Comparison of ENCODE assay signal across 8 cellular contexts in genomic region chr1:247639381-247639981, GRCh38. TPM values are rescaled to one million over a fixed set of nuclear protein-coding genes. Genes with fewer than 3 reads are reported as not detected.
DNase-seq lines count a peak whose midpoint lies in the region; ATAC-seq and TF ChIP-seq lines count a peak whose summit lies in the region.
"Had no signal": no experiment of that assay in that cellular context is flagged by ENCODE, and none has a peak within 500 bp of the region (broad histone marks: within the 10 kb centered on the region; RNA-seq: fewer than 3 reads in every experiment).

No MANE protein-coding gene starts in this region.

- H3K27me3 Mint-ChIP-seq in HFFc6 (ENCODE audit: insufficient read depth): no peaks in the 10 kb centered on the region; the same call in none of the 2 replicates

- no peaks in the 10 kb centered on the region for H3K36me3 ChIP-seq in PC-3 (ENCODE audit: low read depth, low read length)

- TF ChIP-seq CTCF in PC-3 (conservative IDR thresholded peaks at IDR 0.05; ENCODE audit: low read depth, low read length): no peak
- TF ChIP-seq CTCF in astrocyte of the spinal cord (IDR thresholded peaks at IDR 0.05; ENCODE audit: low read depth, low read length): no peak
- no peak for TF ChIP-seq CTCF in HFFc6 (IDR thresholded peaks at IDR 0.05)

- no peak overlapping the region for H3K27ac Mint-ChIP-seq in HFFc6
- H3K27ac Mint-ChIP-seq: IgD-negative memory B cell had no signal

- peak overlapping the region; percentile 88 for H3K4me2 ChIP-seq in PC-3 (ENCODE audit: low read length)

- H3K9ac ChIP-seq in PC-3 (ENCODE audit: low read length): peak overlapping the region; percentile 79

- no peak overlapping the region for H3K4me3 Mint-ChIP-seq in HFFc6

- H3K9me3 ChIP-seq in PC-3 (ENCODE audit: low read length): no peaks in the 10 kb centered on the region

- POLR2A ChIA-PET in PC-3 (lab: Charles Lee; ENCODE audit: unreplicated experiment): no interaction called here

- intact Hi-C loops in PC-3 (cut with micrococcal nuclease): loop anchor here (1.0 kb wide), 2 partner anchors 63 to 110 kb away; no protein-coding TSS in a partner anchor

- peaks cover 12% of the 10 kb centered on the region; the same call in 1 of the 2 replicates for H3K4me1 Mint-ChIP-seq in HFFc6 (ENCODE audit: low read depth)

- TSS peak; percentile 71 for BruUV-seq in PC-3 (replicated peaks; lab: Mats Ljungman, UMichigan)

- CTCF ChIA-PET in PC-3 (lab: Charles Lee): interaction anchor here (0.5 kb wide), 1 partner anchor 219 kb away, joined by 5 read pairs; no protein-coding TSS in a partner anchor

- H3K9me3 Mint-ChIP-seq in HFFc6: peaks cover 43% of the 10 kb centered on the region

- peak overlapping the region; percentile 69 for H3K4me3 ChIP-seq in PC-3 (ENCODE audit: low read length)
- H3K4me3 ChIP-seq in astrocyte of the spinal cord (ENCODE audit: low read depth, low read length): no peak overlapping the region

- H3F3A ChIP-seq in PC-3 (ENCODE audit: low read length, unreplicated experiment): no peaks in the 10 kb centered on the region

- no peaks in the 10 kb centered on the region for H3K9me2 ChIP-seq in PC-3 (replicated peaks; ENCODE audit: low read length)

- H2AFZ ChIP-seq in PC-3 (ENCODE audit: low read length): peak overlapping the region; percentile 94

- peaks cover 26% of the 10 kb centered on the region for H3K4me1 ChIP-seq in PC-3 (ENCODE audit: insufficient read depth, low read length)

- H3K27ac ChIP-seq in PC-3 (ENCODE audit: low read length): peak overlapping the region; percentile 86

- H3K79me2 ChIP-seq in PC-3 (ENCODE audit: low read length): no peaks in the 10 kb centered on the region

- ATAC-seq in PC-3: peak; percentile 99
- no peak for ATAC-seq in GM19467 (IDR thresholded peaks at IDR 0.05; ENCODE audit: unreplicated experiment)

- in situ Hi-C loops in astrocyte of the spinal cord (cut with HindIII; ENCODE audit: low sequenced_read_pairs): no loop called here

- H3K27me3 ChIP-seq in PC-3 (ENCODE audit: low read length): peaks cover 9% of the 10 kb centered on the region; the same call in 1 of the 2 replicates

- H3K36me3 Mint-ChIP-seq in HFFc6 (ENCODE audit: low read depth): peaks cover 9% of the 10 kb centered on the region; the same call in 1 of the 2 replicates

- H4K20me1 ChIP-seq in PC-3 (ENCODE audit: low read length): no peaks in the 10 kb centered on the region

- DNase-seq in PC-3 (peak; percentile 96), astrocyte of the spinal cord (ENCODE audit: low read depth, low spot score) (peak; percentile 81), left kidney (ENCODE audit: low read depth, low spot score) (peak; percentile 87), NCI-H1417 treated with DMSO at 0.1 percent for 48 hours (lab: John Stamatoyannopoulos, UW) (no peak), HFFc6 (no peak)
- peak; percentile 25 to 33 for DNase-seq in stimulated activated CD4-positive, alpha-beta T cell treated with anti-CD3 and anti-CD28 coated beads, Interleukin-4, amount 100 ng/mL, for 4 hours

RNA-seq across cellular contexts. Expression of gene OR2G3, which starts 34.1 kb away (rescaled TPM):
- not detected in 2 replicates for total RNA-seq in PC-3 (2014; rRNA removed)
- not detected for total RNA-seq in HFFc6 (2021; fragmentation: NEBNext Ultra II Directional; extraction: Animal tissue kit (Norgen Biotek cat#: 25700))

RNA-seq across cellular contexts. Expression of gene OR13G1, which starts 40.1 kb away (rescaled TPM):
- total RNA-seq in PC-3 (2014; rRNA removed): not detected in 2 replicates
- total RNA-seq in HFFc6 (2021; fragmentation: NEBNext Ultra II Directional; extraction: Animal tissue kit (Norgen Biotek cat#: 25700)): not detected

RNA-seq across cellular contexts. Expression of gene OR2G2, which starts 51.3 kb away (rescaled TPM):
- not detected in 2 replicates for total RNA-seq in PC-3 (2014; rRNA removed)
- not detected for total RNA-seq in HFFc6 (2021; fragmentation: NEBNext Ultra II Directional; extraction: Animal tissue kit (Norgen Biotek cat#: 25700))

Comparison
In these comparisons a context has a peak if more than half of its experiments do, and no peak if none do; other contexts are left out.
1. DNase-seq: peak in PC-3 (single experiment), astrocyte of the spinal cord (single experiment), left kidney (single experiment) and stimulated activated CD4-positive, alpha-beta T cell treated with anti-CD3 and anti-CD28 coated beads, Interleukin-4, amount 100 ng/mL, for 4 hours (2 of 2); none in NCI-H1417 treated with DMSO at 0.1 percent for 48 hours (single experiment) and HFFc6 (single experiment).